Comparison of ENCODE assay signal across 30 cellular contexts in genomic region chr1:227622739-227623475, GRCh38.
"Had no signal": no experiment of that assay in that cellular context is flagged by ENCODE, and none has a peak within 500 bp of the region (broad histone marks: within the 10 kb centered on the region; RNA-seq: fewer than 3 reads in every experiment).

No MANE protein-coding gene starts in this region.

- H3K27ac ChIP-seq: ascending aorta, breast epithelium, cardiac muscle cell, colonic mucosa, WERI-Rb-1 had no signal

- H3K4me3 Mint-ChIP-seq: activated CD4-positive, alpha-beta memory T cell treated with anti-CD3 and anti-CD28 coated beads, Interleukin-2, amount 10 ng/mL, durations not matched to agents 7 days and 5 days; activated CD4-positive, alpha-beta T cell treated with anti-CD3 and anti-CD28 coated beads for 36 hours; activated CD4-positive, alpha-beta T cell treated with anti-CD3 and anti-CD28 coated beads, Interleukin-2, amount 10 ng/mL, durations not matched to agents 7 days and 5 days; activated naive CD4-positive, alpha-beta T cell treated with anti-CD3 and anti-CD28 coated beads, Interleukin-2, amount 10 ng/mL, durations not matched to agents 7 days and 5 days; activated naive CD8-positive, alpha-beta T cell treated with anti-CD3 and anti-CD28 coated beads, Interleukin-2, amount 10 ng/mL, durations not matched to agents 7 days and 5 days; activated T-cell treated with anti-CD3 and anti-CD28 coated beads, Interleukin-2, amount 50 U/mL, for 4 hours; brain; T-helper 17 cell; T-helper 2 cell treated with Interferon-gamma antibody and Interleukin-4, amounts not matched to agents 5 μg/mL and 100 μg/mL, for 36 hours had no signal

- DNase-seq: activated CD4-positive, alpha-beta memory T cell treated with anti-CD3 and anti-CD28 coated beads, Interleukin-2, amount 10 ng/mL, durations not matched to agents 7 days and 5 days; activated CD4-positive, alpha-beta T cell treated with anti-CD3 and anti-CD28 coated beads for 36 hours; activated CD4-positive, alpha-beta T cell treated with anti-CD3 and anti-CD28 coated beads, Interleukin-2, amount 10 ng/mL, durations not matched to agents 7 days and 5 days; activated CD4-positive, alpha-beta T cell treated with anti-CD3 and anti-CD28 coated beads, Interleukin-2, amount 50 U/mL, for 4 hours; activated CD4-positive, CD25-positive, alpha-beta regulatory T cell; activated CD4-positive, CD25-positive, alpha-beta regulatory T cell treated with anti-CD3 and anti-CD28 coated beads, Interleukin-2, amount 50 U/mL, for 72 hours; activated CD8-positive, alpha-beta memory T cell treated with anti-CD3 and anti-CD28 coated beads for 24 hours; activated gamma-delta T cell; activated naive CD4-positive, alpha-beta T cell; activated naive CD4-positive, alpha-beta T cell treated with anti-CD3 and anti-CD28 coated beads, Interleukin-2, amount 10 ng/mL, durations not matched to agents 7 days and 5 days; activated naive CD8-positive, alpha-beta T cell treated with anti-CD3 and anti-CD28 coated beads, Interleukin-2, amount 10 ng/mL, durations not matched to agents 7 days and 5 days; activated T-cell treated with anti-CD3 and anti-CD28 coated beads, Interleukin-2, amount 50 U/mL, for 4 hours; central memory CD4-positive, alpha-beta T cell; cerebellar nuclear complex; colonic mucosa; effector CD8-positive, alpha-beta T cell; erythroblast; foreskin fibroblast; head of caudate nucleus; T-helper 1 cell; T-helper 17 cell; T1000; WERI-Rb-1 had no signal

- H3K4me1 Mint-ChIP-seq: activated CD4-positive, alpha-beta memory T cell treated with anti-CD3 and anti-CD28 coated beads, Interleukin-2, amount 10 ng/mL, durations not matched to agents 7 days and 5 days; activated CD4-positive, alpha-beta T cell treated with anti-CD3 and anti-CD28 coated beads for 36 hours; activated CD4-positive, alpha-beta T cell treated with anti-CD3 and anti-CD28 coated beads, Interleukin-2, amount 10 ng/mL, durations not matched to agents 7 days and 5 days; activated naive CD4-positive, alpha-beta T cell treated with anti-CD3 and anti-CD28 coated beads, Interleukin-2, amount 10 ng/mL, durations not matched to agents 7 days and 5 days; activated naive CD8-positive, alpha-beta T cell treated with anti-CD3 and anti-CD28 coated beads, Interleukin-2, amount 10 ng/mL, durations not matched to agents 7 days and 5 days; brain; T-helper 17 cell had no signal

- H3K9me3 ChIP-seq: colonic mucosa had no signal

- H3K27me3 ChIP-seq: ascending aorta, breast epithelium, cardiac muscle cell, colonic mucosa had no signal

- H3K27ac Mint-ChIP-seq: activated CD4-positive, alpha-beta memory T cell treated with anti-CD3 and anti-CD28 coated beads, Interleukin-2, amount 10 ng/mL, durations not matched to agents 7 days and 5 days; activated CD4-positive, alpha-beta T cell treated with anti-CD3 and anti-CD28 coated beads for 36 hours; activated CD4-positive, alpha-beta T cell treated with anti-CD3 and anti-CD28 coated beads, Interleukin-2, amount 10 ng/mL, durations not matched to agents 7 days and 5 days; activated naive CD4-positive, alpha-beta T cell treated with anti-CD3 and anti-CD28 coated beads, Interleukin-2, amount 10 ng/mL, durations not matched to agents 7 days and 5 days; activated naive CD4-positive, alpha-beta T cell treated with anti-CD3 and anti-CD28 coated beads, Interleukin-2, amount 50 U/mL, for 72 hours; activated naive CD8-positive, alpha-beta T cell treated with anti-CD3 and anti-CD28 coated beads, Interleukin-2, amount 10 ng/mL, durations not matched to agents 7 days and 5 days; activated T-helper 2 cell treated with anti-CD3 and anti-CD28 coated beads, Interferon-gamma antibody, Interleukin-2, Interleukin-4, amounts not matched to agents 10 μg/mL and 5 μg/mL and 100 μg/mL, durations not matched to agents 14 hours and 24 hours and 36 hours; brain; T-helper 17 cell; T-helper 2 cell treated with Interferon-gamma antibody and Interleukin-4, amounts not matched to agents 5 μg/mL and 100 μg/mL, for 36 hours had no signal

- H3K4me3 ChIP-seq: ascending aorta, breast epithelium, cardiac muscle cell, colonic mucosa had no signal

- H3K27me3 Mint-ChIP-seq: activated CD4-positive, alpha-beta memory T cell treated with anti-CD3 and anti-CD28 coated beads, Interleukin-2, amount 10 ng/mL, durations not matched to agents 7 days and 5 days; activated CD4-positive, alpha-beta T cell treated with anti-CD3 and anti-CD28 coated beads for 36 hours; activated CD4-positive, alpha-beta T cell treated with anti-CD3 and anti-CD28 coated beads, Interleukin-2, amount 10 ng/mL, durations not matched to agents 7 days and 5 days; activated naive CD4-positive, alpha-beta T cell treated with anti-CD3 and anti-CD28 coated beads, Interleukin-2, amount 10 ng/mL, durations not matched to agents 7 days and 5 days; activated naive CD8-positive, alpha-beta T cell treated with anti-CD3 and anti-CD28 coated beads, Interleukin-2, amount 10 ng/mL, durations not matched to agents 7 days and 5 days; brain; T-helper 17 cell had no signal

- H3K4me1 ChIP-seq: ascending aorta, breast epithelium, colonic mucosa had no signal

- H3K36me3 ChIP-seq: breast epithelium, cardiac muscle cell, colonic mucosa, WERI-Rb-1 had no signal
